Comparison of ENCODE assay signal across 9 cellular contexts in the genomic region with DNA sequence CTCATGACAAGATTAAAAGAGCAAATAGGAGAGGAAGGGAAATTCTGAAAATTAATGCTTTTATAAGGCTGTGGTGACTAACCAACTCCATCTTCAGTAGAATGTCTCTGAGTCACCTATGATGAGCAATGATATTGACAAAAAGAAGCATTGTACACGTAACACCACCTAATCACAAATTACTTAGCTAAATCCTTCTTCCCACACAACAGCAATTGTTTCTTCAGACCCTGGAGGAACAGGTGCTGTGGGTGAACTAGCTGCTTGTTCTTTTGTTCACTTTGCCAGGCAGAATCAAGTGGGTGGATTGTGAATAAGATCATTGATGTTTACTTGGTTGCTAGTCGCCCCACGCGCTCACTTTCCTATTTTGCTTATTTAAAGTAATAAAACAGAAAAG.
A peak's percentile ranks its signal among the peaks of the same experiment; 100 is the strongest.
DNase-seq lines count a peak whose midpoint lies in the region; ATAC-seq and TF ChIP-seq lines count a peak whose summit lies in the region.
"Had no signal": no experiment of that assay in that cellular context is flagged by ENCODE, and none has a peak within 500 bp of the region (broad histone marks: within the 10 kb centered on the region; RNA-seq: fewer than 3 reads in every experiment).

No MANE protein-coding gene starts in this region.

- no peaks in the 10 kb centered on the region for H3K36me3 ChIP-seq in SJCRH30

- no peaks in the 10 kb centered on the region for H3K27me3 ChIP-seq in SJCRH30

- DNase-seq in SJCRH30 (peak; percentile 79 to 93), fibroblast of the aortic adventitia (ENCODE audit: low read depth) (peak; percentile 91), NCI-H446 treated with DMSO at 0.1 percent for 48 hours (lab: John Stamatoyannopoulos, UW) (no peak), DMS79 (lab: John Stamatoyannopoulos, UW) (no peak)
- peak; percentile 54 for DNase-seq in stimulated activated CD4-positive, alpha-beta T cell treated with anti-CD3 and anti-CD28 coated beads, Interleukin-4, amount 100 ng/mL, for 24 hours
- DNase-seq: naive B cell had no signal

- H3K9me3 ChIP-seq in SJCRH30 (replicated peaks): no peaks in the 10 kb centered on the region

- H3K4me3 ChIP-seq in SJCRH30: no peak overlapping the region
- H3K4me3 ChIP-seq in fibroblast of the aortic adventitia (ENCODE audit: low read depth, low read length): no peak overlapping the region

- H3K4me1 ChIP-seq in SJCRH30: peaks cover 32% of the 10 kb centered on the region

- H3K27ac ChIP-seq in SJCRH30: peak overlapping the region; percentile 75

- no peak for TF ChIP-seq CTCF in fibroblast of the aortic adventitia (IDR thresholded peaks at IDR 0.05; ENCODE audit: insufficient read depth, low read length)

- ATAC-seq in HG03175 (IDR thresholded peaks at IDR 0.05; ENCODE audit: unreplicated experiment): peak; percentile 35
- no peak for ATAC-seq in GM21515 (IDR thresholded peaks at IDR 0.05; ENCODE audit: unreplicated experiment)
- ATAC-seq in HG02571 (IDR thresholded peaks at IDR 0.05; ENCODE audit: unreplicated experiment): no peak

Comparison
In these comparisons a context has a peak if more than half of its experiments do, and no peak if none do; other contexts are left out.
1. DNase-seq: peak in SJCRH30 (2 of 2), fibroblast of the aortic adventitia (single experiment) and stimulated activated CD4-positive, alpha-beta T cell treated with anti-CD3 and anti-CD28 coated beads, Interleukin-4, amount 100 ng/mL, for 24 hours (single experiment); none in NCI-H446 treated with DMSO at 0.1 percent for 48 hours (single experiment) and DMS79 (single experiment).